In genomic region chr2:178529194-178529593, GRCh38 we compare ENCODE assay signal across 25 cellular contexts.
"Had no signal": no experiment of that assay in that cellular context is flagged by ENCODE, and none has a peak within 500 bp of the region (broad histone marks: within the 10 kb centered on the region; RNA-seq: fewer than 3 reads in every experiment).

No MANE protein-coding gene starts in this region.

- FAIRE-seq: colon, frontal cortex, kidney had no signal

- H3K4me3 Mint-ChIP-seq: activated CD4-positive, alpha-beta memory T cell treated with anti-CD3 and anti-CD28 coated beads for 36 hours; activated CD4-positive, alpha-beta T cell treated with anti-CD3 and anti-CD28 coated beads for 36 hours; activated naive CD8-positive, alpha-beta T cell treated with anti-CD3 and anti-CD28 coated beads for 36 hours; activated T-helper 17 cell treated with anti-CD3 and anti-CD28 coated beads, Interleukin-2, amount 50 U/mL, for 72 hours; natural killer cell treated with Interleukin-12 subunit alpha and Interleukin-12 subunit beta and Interleukin-15 and Interleukin-18, amount 100 ng/mL, for 72 hours; T-helper 1 cell treated with Interleukin-12 subunit alpha and Interleukin-12 subunit beta and Interleukin-4 antibody, amounts not matched to agents 30 μg/mL and 1 μg/mL, for 36 hours had no signal

- H3K4me3 ChIP-seq: heart left ventricle, lung, suprapubic skin, transverse colon, uterus had no signal

- H3K27me3 Mint-ChIP-seq: activated CD4-positive, alpha-beta memory T cell treated with anti-CD3 and anti-CD28 coated beads for 36 hours; activated CD4-positive, alpha-beta T cell treated with anti-CD3 and anti-CD28 coated beads for 36 hours; activated naive CD8-positive, alpha-beta T cell treated with anti-CD3 and anti-CD28 coated beads for 36 hours; activated T-helper 17 cell treated with anti-CD3 and anti-CD28 coated beads, Interleukin-2, amount 50 U/mL, for 72 hours; natural killer cell treated with Interleukin-12 subunit alpha and Interleukin-12 subunit beta and Interleukin-15 and Interleukin-18, amount 100 ng/mL, for 72 hours had no signal

- H3K9me3 ChIP-seq: heart left ventricle, suprapubic skin, transverse colon, uterus had no signal

- H3K27me3 ChIP-seq: heart left ventricle, suprapubic skin, transverse colon, uterus had no signal

- DNase-seq: activated CD4-positive, alpha-beta memory T cell treated with anti-CD3 and anti-CD28 coated beads for 36 hours; activated CD4-positive, alpha-beta T cell treated with anti-CD3 and anti-CD28 coated beads for 36 hours; activated naive CD4-positive, alpha-beta T cell; activated naive CD8-positive, alpha-beta T cell treated with anti-CD3 and anti-CD28 coated beads for 36 hours; activated T-cell treated with anti-CD3 and anti-CD28 coated beads for 4 hours; amniotic stem cell; caudate nucleus; erythroblast; heart left ventricle; kidney; posterior cingulate gyrus; retina; stimulated activated CD4-positive, alpha-beta T cell treated with anti-CD3 and anti-CD28 coated beads, Interleukin-12 subunit alpha, Interleukin-12 subunit beta, amount 100 ng/mL, for 4 hours; stimulated activated CD4-positive, alpha-beta T cell treated with anti-CD3 and anti-CD28 coated beads, Interleukin-1b, Interleukin-23, amount 100 ng/mL, for 48 hours; stimulated activated CD8-positive, alpha-beta memory T cell treated with anti-CD3 and anti-CD28 coated beads, Interleukin-4, amount 100 ng/mL, for 48 hours; stimulated activated naive CD8-positive, alpha-beta T cell treated with anti-CD3 and anti-CD28 coated beads, Interleukin-15, Interleukin-2, amounts not matched to agents 100 U/mL and 50 U/mL, for 24 hours; transverse colon; uterus had no signal

- H3K27ac Mint-ChIP-seq: activated CD4-positive, alpha-beta memory T cell treated with anti-CD3 and anti-CD28 coated beads for 36 hours; activated CD4-positive, alpha-beta T cell treated with anti-CD3 and anti-CD28 coated beads for 36 hours; activated naive CD8-positive, alpha-beta T cell treated with anti-CD3 and anti-CD28 coated beads for 36 hours; activated T-helper 17 cell treated with anti-CD3 and anti-CD28 coated beads, Interleukin-2, amount 50 U/mL, for 72 hours; natural killer cell treated with Interleukin-12 subunit alpha and Interleukin-12 subunit beta and Interleukin-15 and Interleukin-18, amount 100 ng/mL, for 72 hours; T-helper 1 cell treated with Interleukin-12 subunit alpha and Interleukin-12 subunit beta and Interleukin-4 antibody, amounts not matched to agents 30 μg/mL and 1 μg/mL, for 36 hours had no signal

- H3K4me1 ChIP-seq: uterus had no signal

- H3K27ac ChIP-seq: suprapubic skin, transverse colon, uterus had no signal

- H3K9me3 Mint-ChIP-seq: activated CD4-positive, alpha-beta memory T cell treated with anti-CD3 and anti-CD28 coated beads for 36 hours; activated T-helper 17 cell treated with anti-CD3 and anti-CD28 coated beads, Interleukin-2, amount 50 U/mL, for 72 hours; natural killer cell treated with Interleukin-12 subunit alpha and Interleukin-12 subunit beta and Interleukin-15 and Interleukin-18, amount 100 ng/mL, for 72 hours; T-helper 1 cell treated with Interleukin-12 subunit alpha and Interleukin-12 subunit beta and Interleukin-4 antibody, amounts not matched to agents 30 μg/mL and 1 μg/mL, for 36 hours had no signal

- H3K36me3 ChIP-seq: uterus had no signal
